In genomic region chr19:8767257-8767656, GRCh38 we compare ENCODE assay signal across 14 cellular contexts. TPM values are rescaled to one million over a fixed set of nuclear protein-coding genes. Genes with fewer than 3 reads are reported as not detected.
"Had no signal": no experiment of that assay in that cellular context is flagged by ENCODE, and none has a peak within 500 bp of the region (broad histone marks: within the 10 kb centered on the region; RNA-seq: fewer than 3 reads in every experiment).

No MANE protein-coding gene starts in this region.

RNA-seq across cellular contexts. Expression of gene OR2Z1, which starts 45.8 kb away (rescaled TPM):
- total RNA-seq: activated CD4-positive, alpha-beta memory T cell treated with anti-CD3 and anti-CD28 coated beads, Interleukin-2, amount 10 ng/mL, durations not matched to agents 7 days and 5 days; activated CD4-positive, alpha-beta T cell treated with anti-CD3 and anti-CD28 coated beads, Interleukin-2, amount 10 ng/mL, durations not matched to agents 7 days and 5 days; activated CD8-positive, alpha-beta memory T cell treated with anti-CD3 and anti-CD28 coated beads, Interleukin-2, amount 10 ng/mL, durations not matched to agents 7 days and 5 days; activated CD8-positive, alpha-beta T cell treated with anti-CD3 and anti-CD28 coated beads, Interleukin-2, amount 10 ng/mL, durations not matched to agents 7 days and 5 days; activated naive CD8-positive, alpha-beta T cell treated with anti-CD3 and anti-CD28 coated beads, Interleukin-2, amount 10 ng/mL, durations not matched to agents 7 days and 5 days; activated T-helper 2 cell treated with anti-CD3 and anti-CD28 coated beads, Interferon-gamma antibody, Interleukin-2, Interleukin-4, amounts not matched to agents 10 μg/mL and 5 μg/mL and 100 μg/mL, durations not matched to agents 14 hours and 24 hours and 36 hours; ascending aorta; bronchial epithelial cell; cardiac muscle cell; T-cell; T-helper 17 cell; T-helper 2 cell treated with Interferon-gamma antibody and Interleukin-4, amounts not matched to agents 100 ng/mL and 5 ng/mL, for 36 hours; WTC11 had no signal
- polyA plus RNA-seq: adipose tissue, cardiac muscle cell had no signal
